Comparison of ENCODE assay signal across 8 cellular contexts in genomic region chrX:2751868-2752267, GRCh38. TPM values are rescaled to one million over a fixed set of nuclear protein-coding genes. Genes with fewer than 3 reads are reported as not detected.
A peak's percentile ranks its signal among the peaks of the same experiment; 100 is the strongest.
DNase-seq lines count a peak whose midpoint lies in the region; ATAC-seq and TF ChIP-seq lines count a peak whose summit lies in the region.
"Not testable (repeated sequence)": the region's sequence is repeated elsewhere in the genome, so short reads cannot be mapped to it uniquely, and the experiment has no call there.
"Had no signal": no experiment of that assay in that cellular context is flagged by ENCODE, and none has a peak within 500 bp of the region (broad histone marks: within the 10 kb centered on the region; RNA-seq: fewer than 3 reads in every experiment).

A gene with protein sequence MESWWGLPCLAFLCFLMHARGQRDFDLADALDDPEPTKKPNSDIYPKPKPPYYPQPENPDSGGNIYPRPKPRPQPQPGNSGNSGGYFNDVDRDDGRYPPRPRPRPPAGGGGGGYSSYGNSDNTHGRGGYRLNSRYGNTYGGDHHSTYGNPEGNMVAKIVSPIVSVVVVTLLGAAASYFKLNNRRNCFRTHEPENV (plus strand): TSS chrX:2752040. CDS start chrX:2752275, 235 bp downstream.

- not testable (repeated sequence) for H3K4me3 ChIP-seq in BLaER1; IMR-90 (ENCODE audit: insufficient read depth, low read depth, low read length); trophoblast cell (ENCODE audit: low read depth, low read length)
- peak within 1 kb of the TSS; percentile 80 for H3K4me3 ChIP-seq in adipocyte (ENCODE audit: low read length)
- peak within 1 kb of the TSS; percentile 39 for H3K4me3 ChIP-seq in thoracic aorta

- not testable (repeated sequence) for H4K5ac ChIP-seq in IMR-90 (ENCODE audit: low read depth, low read length)

- WGBS in IMR-90 (ENCODE audit: extremely low coverage in 2 of 2, insufficient read length in 1 of 2), 2 experiments, result no CpG with 5 or more reads among the region's 11 CpGs
- WGBS in trophoblast cell (ENCODE audit: extremely low coverage, insufficient coverage, insufficient read length), result no CpG with 5 or more reads among the region's 11 CpGs

- not testable (repeated sequence) for TF ChIP-seq RAD21 in IMR-90 (IDR thresholded peaks at IDR 0.05; ENCODE audit: low read length)

- POLR2A ChIA-PET in IMR-90 (lab: Charles Lee; ENCODE audit: unreplicated experiment), result not testable (repeated sequence)

- H2BK120ac ChIP-seq in IMR-90 (ENCODE audit: low read depth, low read length); trophoblast cell (ENCODE audit: insufficient read depth, low read length, poor library complexity): not testable (repeated sequence)

- H4K12ac ChIP-seq in trophoblast cell (ENCODE audit: low read depth, low read length), result not testable (repeated sequence)

- dilution Hi-C loops in IMR-90 (cut with HindIII; ENCODE audit: low sequenced_read_pairs, unreplicated experiment), result not testable (repeated sequence)

- H3K79me2 ChIP-seq in trophoblast cell (ENCODE audit: control insufficient read depth, insufficient read depth, low read length, poor library complexity), result not testable (repeated sequence)

- CTCF ChIA-PET in IMR-90 (lab: Yijun Ruan, JAX), result not testable (repeated sequence)

- not testable (repeated sequence) for H2AFZ ChIP-seq in IMR-90 (replicated peaks; ENCODE audit: low read length, poor library complexity); trophoblast cell (ENCODE audit: insufficient read depth, low read length, poor library complexity)

- not testable (repeated sequence) for H3K23ac ChIP-seq in IMR-90 (ENCODE audit: low read depth, low read length); trophoblast cell (ENCODE audit: low read length)

- H2BK20ac ChIP-seq in IMR-90 (ENCODE audit: low read depth, low read length), result not testable (repeated sequence)

- H3K9ac ChIP-seq in BLaER1; IMR-90 (ENCODE audit: low read depth, low read length); trophoblast cell (ENCODE audit: low read length): not testable (repeated sequence)
- H3K9ac ChIP-seq in adipocyte (ENCODE audit: low read length), result peak within 1 kb of the TSS; percentile 79

- H4K8ac ChIP-seq in IMR-90 (ENCODE audit: low read depth in 2 of 2, low read length in 2 of 2); trophoblast cell (ENCODE audit: low read depth, low read length): not testable (repeated sequence)

- in situ Hi-C loops in IMR-90 (cut with MboI; ENCODE audit: low sequenced_read_pairs), result not testable (repeated sequence)

- H3K4me1 ChIP-seq in BLaER1 (peaks cover 34% of the 10 kb centered on the region), adipocyte (ENCODE audit: control insufficient read depth, insufficient read depth, low read length) (peaks cover 19% of the 10 kb centered on the region)
- not testable (repeated sequence) for H3K4me1 ChIP-seq in IMR-90 (ENCODE audit: control insufficient read depth, insufficient read depth, low read length); trophoblast cell (ENCODE audit: control insufficient read depth in 1 of 2, insufficient read depth in 2 of 2, low read length in 2 of 2); thoracic aorta (ENCODE audit: control insufficient read depth in 1 of 2, low read depth in 2 of 2)

- not testable (repeated sequence) for H4K20me1 ChIP-seq in BLaER1; IMR-90 (ENCODE audit: insufficient read depth, low read length)

- H4K91ac ChIP-seq in IMR-90 (ENCODE audit: insufficient read depth, low read depth, low read length); trophoblast cell (ENCODE audit: low read depth, low read length): not testable (repeated sequence)

- BruUV-seq in IMR-90 (replicated peaks; lab: Mats Ljungman, UMichigan), result not testable (repeated sequence)

- not testable (repeated sequence) for H3K27ac ChIP-seq in BLaER1; IMR-90 (ENCODE audit: insufficient read depth, low read length); trophoblast cell (ENCODE audit: low read depth, low read length)
- peak within 1 kb of the TSS in 1 of 2 donors; percentile 40 for H3K27ac ChIP-seq in thoracic aorta

- not testable (repeated sequence) for H3K9me3 ChIP-seq in BLaER1; IMR-90 (ENCODE audit: control insufficient read depth, insufficient read depth, low read length); adipocyte (ENCODE audit: control insufficient read depth, low read length); trophoblast cell (ENCODE audit: insufficient read depth, low read depth, low read length); thoracic aorta

- H3K9me1 ChIP-seq in IMR-90 (ENCODE audit: insufficient read depth, low read length), result not testable (repeated sequence)

- not testable (repeated sequence) for H2AK9ac ChIP-seq in IMR-90 (replicated peaks; ENCODE audit: low read depth, low read length, poor library complexity)

- not testable (repeated sequence) for H2AK5ac ChIP-seq in IMR-90 (ENCODE audit: low read depth, low read length); trophoblast cell (ENCODE audit: low read length)

- TF ChIP-seq CTCF in IMR-90 (conservative IDR thresholded peaks at IDR 0.05; ENCODE audit: low read depth, low read length); thoracic aorta (IDR thresholded peaks at IDR 0.05): not testable (repeated sequence)

- not testable (repeated sequence) for DNase-seq in IMR-90; thoracic aorta (ENCODE audit: low spot score)
- DNase-seq in adipocyte (ENCODE audit: low read depth), result peak; percentile 15
- DNase-seq in left cardiac atrium, result peak; percentile 24
- peak; percentile 30 to 49 for DNase-seq in trophoblast cell

- intact Hi-C loops in IMR-90 (cut with micrococcal nuclease); left cardiac atrium (cut with DNase I): not testable (repeated sequence)

- H3K36me3 ChIP-seq in BLaER1; IMR-90 (ENCODE audit: control insufficient read depth, insufficient read depth, low read length); adipocyte (ENCODE audit: control insufficient read depth, insufficient read depth, low read length, severe bottlenecking); trophoblast cell (ENCODE audit: control insufficient read depth in 1 of 2, insufficient read depth in 2 of 2, low read length in 2 of 2); thoracic aorta: not testable (repeated sequence)

- H3K14ac ChIP-seq in IMR-90 (replicated peaks; ENCODE audit: low read depth, low read length); trophoblast cell (ENCODE audit: low read length): not testable (repeated sequence)

- H3K18ac ChIP-seq in IMR-90 (ENCODE audit: low read depth, low read length), result peak within 1 kb of the TSS; percentile 36; the same call in 1 of the 2 replicates
- H3K18ac ChIP-seq in trophoblast cell (ENCODE audit: low read length), result not testable (repeated sequence)

- not testable (repeated sequence) for H2BK12ac ChIP-seq in trophoblast cell (ENCODE audit: low read length)

- H3K27me3 ChIP-seq in BLaER1; IMR-90 (ENCODE audit: control insufficient read depth, insufficient read depth, low read length); adipocyte (replicated peaks; ENCODE audit: control insufficient read depth, insufficient read depth, low read length); trophoblast cell (ENCODE audit: insufficient read depth, low read length); thoracic aorta (replicated peaks; ENCODE audit: insufficient read depth): not testable (repeated sequence)

- not testable (repeated sequence) for ATAC-seq in IMR-90 (ENCODE audit: low read depth)
- ATAC-seq in esophagus mucosa, result peak; percentile 99
- ATAC-seq in left cardiac atrium, result peak; percentile 28 to 57
- ATAC-seq in thoracic aorta (ENCODE audit: insufficient number of reproducible peaks, low FRiP score, low read depth), result peak; percentile 9

- H3K79me1 ChIP-seq in IMR-90 (ENCODE audit: low read depth in 1 of 2, low read length in 2 of 2); trophoblast cell (ENCODE audit: low read length): not testable (repeated sequence)

- peak within 1 kb of the TSS; percentile 45; the same call in 1 of the 2 replicates for H3K4me2 ChIP-seq in BLaER1
- not testable (repeated sequence) for H3K4me2 ChIP-seq in IMR-90 (ENCODE audit: low read depth, low read length); trophoblast cell (ENCODE audit: low read length)

- H3K4ac ChIP-seq in IMR-90 (ENCODE audit: low read depth, low read length); trophoblast cell (ENCODE audit: low read depth, low read length): not testable (repeated sequence)

- not testable (repeated sequence) for H2BK5ac ChIP-seq in IMR-90 (ENCODE audit: low read depth, low read length, poor library complexity, severe bottlenecking); trophoblast cell (ENCODE audit: low read depth, low read length, poor library complexity)

- TF ChIP-seq POLR2A in IMR-90 (IDR thresholded peaks at IDR 0.05; ENCODE audit: low read depth, low read length), result not testable (repeated sequence)

- H2BK15ac ChIP-seq in IMR-90 (ENCODE audit: low read depth, low read length), result not testable (repeated sequence)

- not testable (repeated sequence) for H3K56ac ChIP-seq in IMR-90 (ENCODE audit: extremely low read depth, insufficient read depth, low read length)

RNA-seq across cellular contexts. Expression of the gene that starts here (rescaled TPM):
- total RNA-seq in IMR-90 (2012; rRNA removed) (under 0.01 TPM in 1 of 2 replicates, not detected in the other), esophagus mucosa (14.2 TPM), left cardiac atrium (1 to 10 TPM in 1 of 2 donors, under 1 TPM in 1; 0.38 to 1.0 TPM), thoracic aorta (10 to 100 TPM; 18.1 to 29.6 TPM)
- not detected in 2 replicates for polyA plus RNA-seq in IMR-90 (2012; rRNA removed)
- 0.01 and 0.13 TPM in 2 replicates for polyA plus RNA-seq in IMR-90 (2012; cell fraction: cytosol; rRNA removed)
- 0.02 TPM in 1 of 2 replicates, not detected in the other for polyA plus RNA-seq in IMR-90 (2012; cell fraction: nucleus; rRNA removed; ENCODE audit: low replicate concordance)
- 0.07 TPM in 2 replicates for polyA plus RNA-seq in trophoblast cell (2013)
- polyA plus RNA-seq: AG04450 had no signal
